16 cellular contexts compared by ENCODE assay signal in genomic region chr18:35127201-35127600, GRCh38.
DNase-seq lines count a peak whose midpoint lies in the region; ATAC-seq and TF ChIP-seq lines count a peak whose summit lies in the region.
"Had no signal": no experiment of that assay in that cellular context is flagged by ENCODE, and none has a peak within 500 bp of the region (broad histone marks: within the 10 kb centered on the region; RNA-seq: fewer than 3 reads in every experiment).

No MANE protein-coding gene starts in this region.

- no peak for ATAC-seq in left colon
- no peak for ATAC-seq in naive thymus-derived CD4-positive, alpha-beta T cell
- no peak for ATAC-seq in HG02938 (IDR thresholded peaks at IDR 0.05; ENCODE audit: unreplicated experiment)
- ATAC-seq: activated naive CD8-positive, alpha-beta T cell treated with anti-CD3 and anti-CD28 coated beads, Interleukin-2, amount 50 U/mL, for 24 hours; left ventricle myocardium superior had no signal

- intact Hi-C loops in left colon (cut with DNase I, micrococcal nuclease): no loop called here
- intact Hi-C loops in naive thymus-derived CD4-positive, alpha-beta T cell (cut with micrococcal nuclease): loop anchor here in 1 of 2 donors (2.0 to 5.0 kb wide), 2 partner anchors 16 to 100 kb away; no protein-coding TSS in a partner anchor

- TF ChIP-seq CTCF in 22Rv1 (IDR thresholded peaks at IDR 0.05): peak; percentile 10; the same call in 1 of the 2 replicates
- TF ChIP-seq CTCF in epithelial cell of proximal tubule (conservative IDR thresholded peaks at IDR 0.05; ENCODE audit: low read depth, low read length): peak; percentile 48

- CTCF ChIA-PET in naive thymus-derived CD4-positive, alpha-beta T cell (lab: Charles Lee): interaction anchor here (2.6 kb wide), 1 partner anchor 101 kb away, joined by 7 read pairs; no protein-coding TSS in a partner anchor

- peak; percentile 39 for DNase-seq in ELF-1 (ENCODE audit: low read depth, low spot score)
- peak; percentile 79 for DNase-seq in NCI-H82 (lab: John Stamatoyannopoulos, UW)
- no peak for DNase-seq in epithelial cell of proximal tubule (ENCODE audit: low read depth)
- no peak for DNase-seq in left colon
- no peak for DNase-seq in NCI-H1048 (lab: John Stamatoyannopoulos, UW)
- no peak for DNase-seq in naive thymus-derived CD4-positive, alpha-beta T cell
- DNase-seq: activated CD4-positive, alpha-beta memory T cell treated with anti-CD3 and anti-CD28 coated beads, Interleukin-2, amount 10 ng/mL, durations not matched to agents 7 days and 5 days; activated naive CD8-positive, alpha-beta T cell treated with anti-CD3 and anti-CD28 coated beads, Interleukin-2, amount 50 U/mL, for 24 hours; HCEC 1CT; left ventricle myocardium superior; NCI-H2081 had no signal

- peaks cover 11 to 47% (median 22%) of the 10 kb centered on the region in 7 donors for H3K4me1 Mint-ChIP-seq in naive thymus-derived CD4-positive, alpha-beta T cell
- H3K4me1 Mint-ChIP-seq: activated CD4-positive, alpha-beta memory T cell treated with anti-CD3 and anti-CD28 coated beads, Interleukin-2, amount 10 ng/mL, durations not matched to agents 7 days and 5 days had no signal

- H3K36me3 ChIP-seq in naive thymus-derived CD4-positive, alpha-beta T cell (ENCODE audit: control insufficient read depth in 2 of 3, insufficient read depth in 3 of 3, low read length in 3 of 3): peaks cover 6 to 55% (median 7%) of the 10 kb centered on the region in 3 experiments
- H3K36me3 ChIP-seq: prostate gland had no signal

- H3K27ac Mint-ChIP-seq in naive thymus-derived CD4-positive, alpha-beta T cell: peak overlapping the region in 3 of 9 donors; percentile 14 to 21 (median 20)
- H3K27ac Mint-ChIP-seq: activated CD4-positive, alpha-beta memory T cell treated with anti-CD3 and anti-CD28 coated beads, Interleukin-2, amount 10 ng/mL, durations not matched to agents 7 days and 5 days; activated naive CD8-positive, alpha-beta T cell treated with anti-CD3 and anti-CD28 coated beads, Interleukin-2, amount 50 U/mL, for 24 hours had no signal

- POLR2A ChIA-PET in naive thymus-derived CD4-positive, alpha-beta T cell (lab: Charles Lee): interaction anchor here (1.2 to 2.0 kb wide), 2 partner anchors 13 to 80 kb away, joined by 4 to 5 read pairs; no protein-coding TSS in a partner anchor

- H3K36me3 Mint-ChIP-seq in naive thymus-derived CD4-positive, alpha-beta T cell: peaks cover 12 to 54% (median 31%) of the 10 kb centered on the region in 5 donors

- no peaks in the 10 kb centered on the region for H3K27me3 Mint-ChIP-seq in naive thymus-derived CD4-positive, alpha-beta T cell
- H3K27me3 Mint-ChIP-seq: activated CD4-positive, alpha-beta memory T cell treated with anti-CD3 and anti-CD28 coated beads, Interleukin-2, amount 10 ng/mL, durations not matched to agents 7 days and 5 days; activated naive CD8-positive, alpha-beta T cell treated with anti-CD3 and anti-CD28 coated beads, Interleukin-2, amount 50 U/mL, for 24 hours had no signal

- H3K27ac ChIP-seq in 22Rv1: no peak overlapping the region
- no peak overlapping the region for H3K27ac ChIP-seq in naive thymus-derived CD4-positive, alpha-beta T cell (ENCODE audit: low read depth, low read length)
- H3K27ac ChIP-seq: epithelial cell of prostate, prostate gland, thoracic aorta had no signal

- no peaks in the 10 kb centered on the region for H3K4me1 ChIP-seq in naive thymus-derived CD4-positive, alpha-beta T cell (ENCODE audit: control insufficient read depth in 2 of 2, insufficient read depth in 2 of 2, low read length in 2 of 2)
- H3K4me1 ChIP-seq: prostate gland had no signal

- H3K4me3 Mint-ChIP-seq in naive thymus-derived CD4-positive, alpha-beta T cell: no peak overlapping the region
- H3K4me3 Mint-ChIP-seq: activated CD4-positive, alpha-beta memory T cell treated with anti-CD3 and anti-CD28 coated beads, Interleukin-2, amount 10 ng/mL, durations not matched to agents 7 days and 5 days; activated naive CD8-positive, alpha-beta T cell treated with anti-CD3 and anti-CD28 coated beads, Interleukin-2, amount 50 U/mL, for 24 hours had no signal

- no peaks in the 10 kb centered on the region for H3K27me3 ChIP-seq in naive thymus-derived CD4-positive, alpha-beta T cell (ENCODE audit: control insufficient read depth in 2 of 2, insufficient read depth in 2 of 2, low read length in 2 of 2)

- no peak overlapping the region for H3K4me3 ChIP-seq in epithelial cell of proximal tubule (ENCODE audit: low read depth, low read length)
- H3K4me3 ChIP-seq in naive thymus-derived CD4-positive, alpha-beta T cell (ENCODE audit: low read length): no peak overlapping the region
- H3K4me3 ChIP-seq: prostate gland, thoracic aorta had no signal

- H3K9me3 Mint-ChIP-seq in naive thymus-derived CD4-positive, alpha-beta T cell: peaks cover 0 to 6% (median 0%) of the 10 kb centered on the region in 11 donors

- H3K9me3 ChIP-seq in naive thymus-derived CD4-positive, alpha-beta T cell (ENCODE audit: control insufficient read depth in 2 of 3, low read length in 3 of 3): no peaks in the 10 kb centered on the region
- H3K9me3 ChIP-seq: prostate gland, thoracic aorta had no signal

Comparison
In these comparisons a context has a peak if more than half of its experiments do, and no peak if none do; other contexts are left out.
1. DNase-seq: peak in ELF-1 (single experiment) and NCI-H82 (single experiment); none in epithelial cell of proximal tubule (single experiment), left colon (0 of 2), NCI-H1048 (single experiment) and naive thymus-derived CD4-positive, alpha-beta T cell (0 of 9).